Comparison of ENCODE assay signal across 24 cellular contexts in the genomic region with DNA sequence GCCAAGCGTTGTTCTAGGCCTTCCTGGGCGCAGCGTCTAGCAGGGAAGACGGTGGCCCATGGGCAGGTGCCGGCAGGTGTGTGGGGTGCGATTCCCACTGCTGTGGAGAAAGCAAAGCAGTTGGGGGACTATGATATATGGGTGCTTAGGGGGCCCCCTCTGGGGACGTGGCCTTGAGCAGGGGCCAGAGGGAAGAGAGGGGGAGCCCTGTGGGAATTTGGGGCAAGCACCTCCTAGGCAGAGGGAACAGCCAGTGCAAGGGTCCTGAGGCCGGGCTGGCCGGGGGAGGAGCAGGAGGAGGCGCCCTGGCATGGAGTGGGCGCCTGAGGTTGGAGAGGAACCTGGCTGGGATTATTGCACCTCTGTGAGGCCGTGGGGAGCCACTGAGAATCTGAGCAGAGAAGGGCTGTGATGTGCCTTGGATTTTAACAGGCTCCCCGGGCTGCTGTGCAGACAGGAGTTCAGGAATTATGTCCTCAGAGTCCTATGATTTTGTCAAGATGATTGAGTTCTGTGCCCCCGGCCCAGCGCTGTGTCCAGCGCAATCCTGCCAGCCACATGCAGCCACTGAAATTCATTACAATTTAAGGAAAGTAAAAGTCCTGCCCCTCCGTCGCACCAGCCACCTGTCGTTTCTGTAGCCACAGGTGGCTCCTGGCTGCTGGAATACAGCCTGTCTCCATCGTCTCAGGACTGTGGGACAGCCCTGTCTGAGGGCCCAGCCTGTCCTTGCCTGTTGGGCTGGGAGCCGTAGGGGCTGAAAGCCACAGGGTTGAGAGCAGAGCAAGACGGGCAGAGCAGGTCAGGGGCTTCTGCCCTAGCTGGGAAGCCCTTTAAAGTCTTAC. TPM values are rescaled to one million over a fixed set of nuclear protein-coding genes. Genes with fewer than 3 reads are reported as not detected.
DNase-seq lines count a peak whose midpoint lies in the region; ATAC-seq, FAIRE-seq and TF ChIP-seq lines count a peak whose summit lies in the region.
"Had no signal": no experiment of that assay in that cellular context is flagged by ENCODE, and none has a peak within 500 bp of the region (broad histone marks: within the 10 kb centered on the region; RNA-seq: fewer than 3 reads in every experiment).

No MANE protein-coding gene starts in this region.

- H3K27me3 Mint-ChIP-seq in GM23338 (ENCODE audit: insufficient read depth, low read depth, poor library complexity) (peaks cover 10% of the 10 kb centered on the region), chondrocyte (ENCODE audit: low read depth) (no peaks in the 10 kb centered on the region)

- H3K9me3 Mint-ChIP-seq in GM23338: no peaks in the 10 kb centered on the region
- no peaks in the 10 kb centered on the region for H3K9me3 Mint-ChIP-seq in chondrocyte (ENCODE audit: low read depth)
- H3K9me3 Mint-ChIP-seq: CD8-positive, alpha-beta T cell; IgD-negative memory B cell had no signal

- H3K4me2 ChIP-seq in GM23338 (peak overlapping the region; percentile 72; the same call in 1 of the 2 replicates), osteoblast (ENCODE audit: insufficient read depth, low read length) (no peak overlapping the region)

- no peak overlapping the region for H3K9ac ChIP-seq in kidney (ENCODE audit: low read length in 2 of 2)

- DNase-seq in GM23338 (ENCODE audit: low spot score) (no peak), chondrocyte (ENCODE audit: low spot score) (peak; percentile 65), kidney (peak; percentile 65), osteoblast (ENCODE audit: insufficient read length, low spot score, missing footprints) (peak; percentile 71), A673 (ENCODE audit: low spot score) (no peak)
- no peak for DNase-seq in NK-92 treated with Interleukin-12 subunit alpha and Interleukin-12 subunit beta, amount 100 ng/mL, for 24 hours (lab: John Stamatoyannopoulos, UW)
- DNase-seq: ACHN, C1 segment of cervical spinal cord, DND-41, GOT3, MV-4-11, NCI-H1105 treated with DMSO at 0.1 percent for 48 hours, NCI-H1694, NCI-H2081, NCI-H2171 treated with DMSO at 0.1 percent for 48 hours, NCI-H524 treated with DMSO at 0.1 percent for 48 hours, NCI-H82, OCI-M1, SHP77 had no signal

- TF ChIP-seq CTCF in GM23338 (conservative IDR thresholded peaks at IDR 0.05; ENCODE audit: low read depth in 2 of 2): no peak
- no peak for TF ChIP-seq CTCF in chondrocyte (IDR thresholded peaks at IDR 0.05)
- TF ChIP-seq CTCF in kidney (IDR thresholded peaks at IDR 0.05; ENCODE audit: borderline replicate concordance, extremely low read depth, insufficient read depth): no peak
- no peak for TF ChIP-seq CTCF in osteoblast (IDR thresholded peaks at IDR 0.05; ENCODE audit: extremely low read depth, low read depth, low read length)
- TF ChIP-seq CTCF in A673 (conservative IDR thresholded peaks at IDR 0.05; ENCODE audit: low read depth, low read length): no peak

- H3K36me3 ChIP-seq in GM23338 (ENCODE audit: insufficient read depth) (no peaks in the 10 kb centered on the region), kidney (ENCODE audit: control insufficient read depth in 1 of 2, insufficient read depth in 2 of 2, low read length in 2 of 2) (no peaks in the 10 kb centered on the region), osteoblast (ENCODE audit: insufficient read depth, low read length) (no peaks in the 10 kb centered on the region), A673 (ENCODE audit: insufficient read depth, low read length, poor library complexity, severe bottlenecking) (no peaks in the 10 kb centered on the region)

- H3K27me3 ChIP-seq in GM23338 (ENCODE audit: insufficient read depth): no peaks in the 10 kb centered on the region
- H3K27me3 ChIP-seq in osteoblast (ENCODE audit: insufficient read depth, low read length): no peaks in the 10 kb centered on the region
- no peaks in the 10 kb centered on the region for H3K27me3 ChIP-seq in A673 (replicated peaks; ENCODE audit: insufficient read depth, low read depth, low read length, poor library complexity)

- no peaks in the 10 kb centered on the region for H3K36me3 Mint-ChIP-seq in GM23338 (ENCODE audit: low read depth)
- H3K36me3 Mint-ChIP-seq in chondrocyte (ENCODE audit: low read depth): no peaks in the 10 kb centered on the region
- H3K36me3 Mint-ChIP-seq: CD8-positive, alpha-beta T cell had no signal

- H3K4me3 ChIP-seq in GM23338: no peak overlapping the region
- no peak overlapping the region for H3K4me3 ChIP-seq in kidney (ENCODE audit: low read length in 2 of 2)
- no peak overlapping the region for H3K4me3 ChIP-seq in osteoblast (ENCODE audit: insufficient read depth, low read length)
- H3K4me3 ChIP-seq in A673 (ENCODE audit: low read depth, low read length, poor library complexity, severe bottlenecking): no peak overlapping the region

- ATAC-seq in GM23338: no peak
- ATAC-seq in HG03457 (IDR thresholded peaks at IDR 0.05; ENCODE audit: unreplicated experiment): no peak
- ATAC-seq: CD8-positive, alpha-beta T cell; HCT116 had no signal

- BruUV-seq in A673 (replicated peaks; lab: Mats Ljungman, UMichigan): no TSS peak

- H3K27ac Mint-ChIP-seq in GM23338 (no peak overlapping the region), chondrocyte (ENCODE audit: unreplicated experiment) (no peak overlapping the region)
- H3K27ac Mint-ChIP-seq: CD8-positive, alpha-beta T cell; IgD-negative memory B cell had no signal

- no peak for FAIRE-seq in kidney (lab: Jason Lieb, UNC)
- FAIRE-seq: GM12891 had no signal

- H3K4me3 Mint-ChIP-seq in GM23338 (no peak overlapping the region), chondrocyte (ENCODE audit: unreplicated experiment) (no peak overlapping the region)
- H3K4me3 Mint-ChIP-seq: CD8-positive, alpha-beta T cell; IgD-negative memory B cell had no signal

- CTCF ChIA-PET in A673 (lab: Charles Lee): no interaction called here

- no peaks in the 10 kb centered on the region for H3K4me1 ChIP-seq in GM23338 (ENCODE audit: insufficient read depth)
- H3K4me1 ChIP-seq in kidney (ENCODE audit: control insufficient read depth in 1 of 2, insufficient read depth in 1 of 2, low read depth in 1 of 2, low read length in 2 of 2): peaks cover 0 to 3% of the 10 kb centered on the region in 2 donors
- peaks cover 12% of the 10 kb centered on the region for H3K4me1 ChIP-seq in osteoblast (ENCODE audit: insufficient read depth, low read length)
- H3K4me1 ChIP-seq in A673 (ENCODE audit: insufficient read depth, low read length, poor library complexity, severe bottlenecking): no peaks in the 10 kb centered on the region

- H3K4me1 Mint-ChIP-seq in GM23338 (peaks cover 5% of the 10 kb centered on the region; the same call in 1 of the 3 replicates), chondrocyte (ENCODE audit: low read depth) (no peaks in the 10 kb centered on the region)
- H3K4me1 Mint-ChIP-seq: IgD-negative memory B cell had no signal

- H2AFZ ChIP-seq in GM23338: peak overlapping the region; percentile 97
- H2AFZ ChIP-seq in osteoblast (ENCODE audit: low read length): no peak overlapping the region

- H3K9me2 ChIP-seq in GM23338 (ENCODE audit: insufficient read depth): no peaks in the 10 kb centered on the region

- H3K9me3 ChIP-seq in kidney (ENCODE audit: control insufficient read depth in 1 of 2, low read length in 2 of 2) (no peaks in the 10 kb centered on the region), osteoblast (ENCODE audit: low read depth, low read length) (no peaks in the 10 kb centered on the region), A673 (ENCODE audit: low read depth, low read length, poor library complexity, severe bottlenecking) (no peaks in the 10 kb centered on the region)

- H4K20me1 ChIP-seq in GM23338 (replicated peaks; ENCODE audit: insufficient read depth) (no peaks in the 10 kb centered on the region), osteoblast (ENCODE audit: insufficient read depth, low read length) (no peaks in the 10 kb centered on the region)

- peaks cover 9% of the 10 kb centered on the region; the same call in 1 of the 2 replicates for H3F3A ChIP-seq in GM23338 (replicated peaks; ENCODE audit: low read depth)

- H3K27ac ChIP-seq in GM23338 (ENCODE audit: low read depth): no peak overlapping the region
- H3K27ac ChIP-seq in kidney (ENCODE audit: low read depth in 2 of 2, low read length in 2 of 2): no peak overlapping the region
- no peak overlapping the region for H3K27ac ChIP-seq in osteoblast (ENCODE audit: low read depth, low read length)
- no peak overlapping the region for H3K27ac ChIP-seq in A673 (ENCODE audit: low read depth, low read length, poor library complexity, severe bottlenecking)

- intact Hi-C loops in kidney (cut with DNase I) (no loop called here), A673 (cut with micrococcal nuclease; ENCODE audit: unreplicated experiment) (no loop called here)

- POLR2A ChIA-PET in A673 (lab: Charles Lee; ENCODE audit: low non-redundant PET): no interaction called here

- H3K79me2 ChIP-seq in GM23338 (replicated peaks; ENCODE audit: insufficient read depth) (no peaks in the 10 kb centered on the region), osteoblast (ENCODE audit: insufficient read depth, low read length) (no peaks in the 10 kb centered on the region)

TF ChIP-seq in GM23338, 12 proteins besides CTCF, POLR2A, EP300 and RAD21 (continues in another document):
- TF ChIP-seq ZNF114 (CRISPR knock-in tag; IDR thresholded peaks at IDR 0.05) (no peak), STAT1 (IDR thresholded peaks at IDR 0.05; ENCODE audit: unreplicated experiment) (no peak)

RNA-seq across cellular contexts. Expression of gene KLHL30, which starts 9.1 kb away (rescaled TPM):
- 0.07 TPM in 1 of 2 replicates, not detected in the other for total RNA-seq in GM23338 (2014; rRNA removed; shearing (Covaris generic))
- polyA plus RNA-seq in GM23338 (2016; fragmentation: Nextera tagmentation; extraction: Ambion mirVana) (not detected in 2 replicates), kidney (ENCODE audit: insufficient read depth, low read depth, low replicate concordance) (0.24 TPM)
- total RNA-seq in chondrocyte (12.2 to 25.6 TPM (median 24.4 TPM) in 3 replicates), kidney (5.7 TPM), osteoblast (under 0.01 TPM in 2 replicates), A673 (2021) (0.09 TPM in 1 of 2 replicates, not detected in the other)
- total RNA-seq: CD8-positive, alpha-beta T cell had no signal
- polyA plus RNA-seq: IgD-negative memory B cell had no signal

RNA-seq across cellular contexts. Expression of gene ESPNL, which starts 29.2 kb away (rescaled TPM):
- total RNA-seq in GM23338 (2014; rRNA removed; shearing (Covaris generic)): 3.1 and 4.3 TPM in 2 replicates
- polyA plus RNA-seq in GM23338 (2016; fragmentation: Nextera tagmentation; extraction: Ambion mirVana) (0.44 and 0.71 TPM in 2 replicates), kidney (ENCODE audit: insufficient read depth, low read depth, low replicate concordance) (0.28 TPM)
- total RNA-seq in chondrocyte (0.07 to 0.17 TPM (median 0.15 TPM) in 3 replicates), kidney (2.7 TPM), osteoblast (1.8 and 9.8 TPM in 2 replicates), A673 (2021) (0.30 and 0.72 TPM in 2 replicates)
- total RNA-seq: CD8-positive, alpha-beta T cell had no signal

RNA-seq across cellular contexts. Expression of gene ERFE, which starts 29.4 kb away (rescaled TPM):
- 2.5 and 3.3 TPM in 2 replicates for total RNA-seq in GM23338 (2014; rRNA removed; shearing (Covaris generic))
- polyA plus RNA-seq in GM23338 (2016; fragmentation: Nextera tagmentation; extraction: Ambion mirVana): 0.61 and 1.0 TPM in 2 replicates
- 1.8 to 10.3 TPM (median 9.4 TPM) in 3 replicates for total RNA-seq in chondrocyte
- 61.4 TPM for total RNA-seq in kidney
- polyA plus RNA-seq in kidney (ENCODE audit: insufficient read depth, low read depth, low replicate concordance): 1.6 TPM
- 0.88 and 1.8 TPM in 2 replicates for total RNA-seq in osteoblast
- 6.1 and 8.6 TPM in 2 replicates for total RNA-seq in A673 (2021)
- total RNA-seq: CD8-positive, alpha-beta T cell had no signal
- polyA plus RNA-seq: IgD-negative memory B cell had no signal

Comparison
In these comparisons a context has a peak if more than half of its experiments do, and no peak if none do; other contexts are left out.
1. DNase-seq: peak in chondrocyte (single experiment), kidney (single experiment) and osteoblast (single experiment); none in GM23338 (single experiment), NK-92 treated with Interleukin-12 subunit alpha and Interleukin-12 subunit beta, amount 100 ng/mL, for 24 hours (single experiment) and A673 (single experiment).